14 cellular contexts compared by ENCODE assay signal in the genomic region with DNA sequence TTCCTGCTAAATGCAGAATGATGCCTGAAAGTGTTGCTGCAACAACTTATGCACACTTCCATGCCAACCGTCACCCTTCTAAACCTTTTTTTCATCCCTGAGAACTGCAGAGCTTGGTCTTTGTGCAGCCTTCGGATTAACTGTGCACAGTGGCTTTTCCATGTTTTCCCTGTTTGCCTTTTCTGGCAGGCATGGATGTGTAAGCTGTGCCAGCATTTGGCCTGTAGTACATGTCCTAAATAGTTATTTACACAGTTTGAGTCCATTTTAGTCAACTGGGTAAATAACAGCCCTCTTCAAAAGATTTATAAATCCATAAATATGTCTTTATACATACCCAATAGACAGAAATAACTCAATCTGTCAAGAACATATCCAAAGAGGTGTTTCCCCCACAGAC. TPM values are rescaled to one million over a fixed set of nuclear protein-coding genes. Genes with fewer than 3 reads are reported as not detected.
"Had no signal": no experiment of that assay in that cellular context is flagged by ENCODE, and none has a peak within 500 bp of the region (broad histone marks: within the 10 kb centered on the region; RNA-seq: fewer than 3 reads in every experiment).

No MANE protein-coding gene starts in this region.

- ATAC-seq: activated CD4-positive, alpha-beta T cell treated with anti-CD3 and anti-CD28 coated beads for 36 hours had no signal

- H3K9me3 ChIP-seq: esophagus muscularis mucosa, thoracic aorta had no signal

- H3K36me3 Mint-ChIP-seq: activated naive CD8-positive, alpha-beta T cell treated with anti-CD3 and anti-CD28 coated beads, Interleukin-2, amount 10 ng/mL, durations not matched to agents 7 days and 5 days; immature natural killer cell had no signal

- H3K4me3 Mint-ChIP-seq: activated CD4-positive, alpha-beta memory T cell treated with anti-CD3 and anti-CD28 coated beads, Interleukin-2, amount 10 ng/mL, durations not matched to agents 7 days and 5 days; activated CD4-positive, alpha-beta T cell treated with anti-CD3 and anti-CD28 coated beads for 36 hours; activated naive CD8-positive, alpha-beta T cell treated with anti-CD3 and anti-CD28 coated beads, Interleukin-2, amount 10 ng/mL, durations not matched to agents 7 days and 5 days; immature natural killer cell; stimulated activated naive CD8-positive, alpha-beta T cell treated with anti-CD3 and anti-CD28 coated beads, Interleukin-15, Interleukin-2, amounts not matched to agents 100 ng/mL and 50 ng/mL, for 24 hours had no signal

- H3K27me3 ChIP-seq: esophagus muscularis mucosa had no signal

- H3K36me3 ChIP-seq: thoracic aorta had no signal

- H3K4me1 Mint-ChIP-seq: activated CD4-positive, alpha-beta memory T cell treated with anti-CD3 and anti-CD28 coated beads, Interleukin-2, amount 10 ng/mL, durations not matched to agents 7 days and 5 days; activated CD4-positive, alpha-beta T cell treated with anti-CD3 and anti-CD28 coated beads for 36 hours; activated naive CD8-positive, alpha-beta T cell treated with anti-CD3 and anti-CD28 coated beads, Interleukin-2, amount 10 ng/mL, durations not matched to agents 7 days and 5 days; immature natural killer cell had no signal

- H3K27ac ChIP-seq: thoracic aorta had no signal

- H3K4me3 ChIP-seq: esophagus muscularis mucosa, thoracic aorta had no signal

- H3K27me3 Mint-ChIP-seq: activated CD4-positive, alpha-beta memory T cell treated with anti-CD3 and anti-CD28 coated beads, Interleukin-2, amount 10 ng/mL, durations not matched to agents 7 days and 5 days; activated naive CD8-positive, alpha-beta T cell treated with anti-CD3 and anti-CD28 coated beads, Interleukin-2, amount 10 ng/mL, durations not matched to agents 7 days and 5 days had no signal

- H3K27ac Mint-ChIP-seq: activated CD4-positive, alpha-beta memory T cell treated with anti-CD3 and anti-CD28 coated beads, Interleukin-2, amount 10 ng/mL, durations not matched to agents 7 days and 5 days; activated CD4-positive, alpha-beta T cell treated with anti-CD3 and anti-CD28 coated beads for 36 hours; activated naive CD8-positive, alpha-beta T cell treated with anti-CD3 and anti-CD28 coated beads, Interleukin-2, amount 10 ng/mL, durations not matched to agents 7 days and 5 days; immature natural killer cell; stimulated activated naive CD8-positive, alpha-beta T cell treated with anti-CD3 and anti-CD28 coated beads, Interleukin-15, Interleukin-2, amounts not matched to agents 100 ng/mL and 50 ng/mL, for 24 hours had no signal

- H3K9me3 Mint-ChIP-seq: activated CD4-positive, alpha-beta memory T cell treated with anti-CD3 and anti-CD28 coated beads, Interleukin-2, amount 10 ng/mL, durations not matched to agents 7 days and 5 days; activated naive CD8-positive, alpha-beta T cell treated with anti-CD3 and anti-CD28 coated beads, Interleukin-2, amount 10 ng/mL, durations not matched to agents 7 days and 5 days; immature natural killer cell; stimulated activated naive CD8-positive, alpha-beta T cell treated with anti-CD3 and anti-CD28 coated beads, Interleukin-15, Interleukin-2, amounts not matched to agents 100 ng/mL and 50 ng/mL, for 24 hours had no signal

- DNase-seq: activated CD4-positive, alpha-beta memory T cell treated with anti-CD3 and anti-CD28 coated beads, Interleukin-2, amount 10 ng/mL, durations not matched to agents 7 days and 5 days; activated CD4-positive, alpha-beta T cell treated with anti-CD3 and anti-CD28 coated beads for 36 hours; activated gamma-delta T cell treated with Interleukin-2 at 50 U/mL for 16 hours; activated naive CD8-positive, alpha-beta T cell treated with anti-CD3 and anti-CD28 coated beads, Interleukin-2, amount 10 ng/mL, durations not matched to agents 7 days and 5 days; activated T-cell treated with anti-CD3 and anti-CD28 coated beads, Interleukin-2, amount 50 U/mL, for 48 hours; anterior cingulate cortex; glutamatergic neuron; immature natural killer cell; stimulated activated CD4-positive, alpha-beta T cell treated with anti-CD3 and anti-CD28 coated beads, Interleukin-15, amount 100 ng/mL, for 24 hours; stimulated activated CD4-positive, alpha-beta T cell treated with anti-CD3 and anti-CD28 coated beads, Interleukin-4, amount 100 ng/mL, for 24 hours; T1000 had no signal

RNA-seq across cellular contexts. Expression of a gene that starts 31.5 kb away (rescaled TPM):
- total RNA-seq: activated CD4-positive, alpha-beta memory T cell treated with anti-CD3 and anti-CD28 coated beads, Interleukin-2, amount 10 ng/mL, durations not matched to agents 7 days and 5 days; activated CD4-positive, alpha-beta T cell treated with anti-CD3 and anti-CD28 coated beads for 36 hours; activated naive CD8-positive, alpha-beta T cell treated with anti-CD3 and anti-CD28 coated beads, Interleukin-2, amount 10 ng/mL, durations not matched to agents 7 days and 5 days had no signal
